ENCODE assay signal across 9 cellular contexts in the genomic region with DNA sequence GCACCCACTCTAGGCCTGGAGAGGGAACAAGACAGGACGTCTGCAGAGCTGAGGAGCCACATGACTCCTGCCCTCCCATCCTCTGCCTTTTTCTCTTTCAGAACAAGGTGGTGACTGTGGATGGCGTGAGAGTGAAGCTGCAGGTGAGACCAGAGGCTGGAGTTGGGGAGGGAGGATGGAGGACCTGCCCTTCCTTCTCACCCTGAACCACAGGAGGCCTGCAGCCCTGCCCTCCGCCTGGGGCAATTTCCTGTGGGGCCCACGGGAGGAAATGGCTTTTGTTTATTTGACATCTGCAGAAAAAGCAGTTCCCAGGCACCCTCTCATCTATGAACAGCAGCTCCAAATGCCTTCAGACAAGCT. TPM values are rescaled to one million over a fixed set of nuclear protein-coding genes. Genes with fewer than 3 reads are reported as not detected.
A peak's percentile ranks its signal among the peaks of the same experiment; 100 is the strongest.
DNase-seq lines count a peak whose midpoint lies in the region; ATAC-seq and TF ChIP-seq lines count a peak whose summit lies in the region.
"Had no signal": no experiment of that assay in that cellular context is flagged by ENCODE, and none has a peak within 500 bp of the region (broad histone marks: within the 10 kb centered on the region; RNA-seq: fewer than 3 reads in every experiment).

No MANE protein-coding gene starts in this region.

- peak; percentile 10 to 12 for ATAC-seq in activated CD4-positive, CD25-positive, alpha-beta regulatory T cell treated with anti-CD3 and anti-CD28 coated beads, Interleukin-2, amount 50 U/mL, for 24 hours
- ATAC-seq in activated T-cell treated with anti-CD3 and anti-CD28 coated beads, Interleukin-2, amount 50 U/mL, for 72 hours (replicated peaks in 1 of 2), result peak; percentile 24 to 27
- peak; percentile 82 for ATAC-seq in stimulated activated memory B cell treated with anti-CD40 and anti-IgM and Interleukin-4, amounts not matched to agents 10 μg/mL and 1 μg/mL and 100 μg/mL, for 72 hours
- ATAC-seq in sciatic nerve, result no peak

- H3K36me3 ChIP-seq in tibial artery (no peaks in the 10 kb centered on the region), A673 (ENCODE audit: insufficient read depth, low read length, poor library complexity, severe bottlenecking) (no peaks in the 10 kb centered on the region)

- H3K36me3 Mint-ChIP-seq in activated T-cell treated with anti-CD3 and anti-CD28 coated beads, Interleukin-2, amount 50 U/mL, for 72 hours (ENCODE audit: insufficient read depth in 2 of 2), result peaks cover 2 to 7% of the 10 kb centered on the region in 2 donors
- no peaks in the 10 kb centered on the region for H3K36me3 Mint-ChIP-seq in stimulated activated memory B cell treated with anti-CD40 and anti-IgM and Interleukin-4, amounts not matched to agents 10 μg/mL and 1 μg/mL and 100 μg/mL, for 72 hours

- H3K4me1 Mint-ChIP-seq in activated T-cell treated with anti-CD3 and anti-CD28 coated beads, Interleukin-2, amount 50 U/mL, for 72 hours (ENCODE audit: low read depth), result peaks cover 77% of the 10 kb centered on the region
- peaks cover 75% of the 10 kb centered on the region for H3K4me1 Mint-ChIP-seq in stimulated activated memory B cell treated with anti-CD40 and anti-IgM and Interleukin-4, amounts not matched to agents 10 μg/mL and 1 μg/mL and 100 μg/mL, for 72 hours

- no peak overlapping the region for H3K27ac ChIP-seq in tibial artery
- H3K27ac ChIP-seq in A673 (ENCODE audit: low read depth, low read length, poor library complexity, severe bottlenecking), result no peak overlapping the region

- BruUV-seq in A673 (replicated peaks; lab: Mats Ljungman, UMichigan), result no TSS peak

- peaks cover 0 to 3% of the 10 kb centered on the region in 2 donors for H3K9me3 Mint-ChIP-seq in activated T-cell treated with anti-CD3 and anti-CD28 coated beads, Interleukin-2, amount 50 U/mL, for 72 hours
- no peaks in the 10 kb centered on the region for H3K9me3 Mint-ChIP-seq in stimulated activated memory B cell treated with anti-CD40 and anti-IgM and Interleukin-4, amounts not matched to agents 10 μg/mL and 1 μg/mL and 100 μg/mL, for 72 hours

- in situ Hi-C loops in KBM-7 (cut with MboI; ENCODE audit: low pct_unique_long_range_greater_than_20kb, low sequenced_read_pairs), result no loop called here

- H3K4me3 Mint-ChIP-seq in activated T-cell treated with anti-CD3 and anti-CD28 coated beads, Interleukin-2, amount 50 U/mL, for 72 hours, result peak overlapping the region; percentile 71 to 80
- H3K4me3 Mint-ChIP-seq in stimulated activated memory B cell treated with anti-CD40 and anti-IgM and Interleukin-4, amounts not matched to agents 10 μg/mL and 1 μg/mL and 100 μg/mL, for 72 hours, result peak overlapping the region; percentile 30

- H3K27me3 Mint-ChIP-seq in activated T-cell treated with anti-CD3 and anti-CD28 coated beads, Interleukin-2, amount 50 U/mL, for 72 hours (ENCODE audit: low read depth), result no peaks in the 10 kb centered on the region
- no peaks in the 10 kb centered on the region for H3K27me3 Mint-ChIP-seq in stimulated activated memory B cell treated with anti-CD40 and anti-IgM and Interleukin-4, amounts not matched to agents 10 μg/mL and 1 μg/mL and 100 μg/mL, for 72 hours

- DNase-seq in activated CD4-positive, CD25-positive, alpha-beta regulatory T cell (lab: John Stamatoyannopoulos, UW), result no peak
- DNase-seq in KBM-7, result peak; percentile 91
- DNase-seq in activated T-cell treated with anti-CD3 and anti-CD28 coated beads, Interleukin-2, amount 50 U/mL, for 72 hours, result peak; percentile 58 to 74
- DNase-seq in tibial artery, result no peak
- no peak for DNase-seq in sciatic nerve (ENCODE audit: low spot score)
- no peak for DNase-seq in A673 (ENCODE audit: low spot score)
- DNase-seq: NCI-H2029 treated with DMSO at 0.1 percent for 48 hours had no signal

- H3K4me1 ChIP-seq in tibial artery (peaks cover 0 to 18% (median 16%) of the 10 kb centered on the region in 4 donors), A673 (ENCODE audit: insufficient read depth, low read length, poor library complexity, severe bottlenecking) (peaks cover 19% of the 10 kb centered on the region)

- CTCF ChIA-PET in A673 (lab: Charles Lee), result interaction anchor here (0.9 kb wide), 1 partner anchor 220 kb away, joined by 3 read pairs; no protein-coding TSS in a partner anchor

- H3K4me3 ChIP-seq in tibial artery (no peak overlapping the region), A673 (ENCODE audit: low read depth, low read length, poor library complexity, severe bottlenecking) (no peak overlapping the region)

- H3K27me3 ChIP-seq in tibial artery, result peaks cover 0 to 60% of the 10 kb centered on the region in 2 donors
- H3K27me3 ChIP-seq in A673 (replicated peaks; ENCODE audit: insufficient read depth, low read depth, low read length, poor library complexity), result peaks cover 24% of the 10 kb centered on the region

- intact Hi-C loops in tibial artery (cut with DNase I; ENCODE audit: low total_unique reads) (no loop called here), sciatic nerve (cut with DNase I) (no loop called here), A673 (cut with micrococcal nuclease; ENCODE audit: unreplicated experiment) (loop anchor here (5.0 to 10.0 kb wide), 2 partner anchors 35 to 213 kb away; a partner anchor contains a TSS)

- TF ChIP-seq CTCF in tibial artery (IDR thresholded peaks at IDR 0.05), result no peak
- TF ChIP-seq CTCF in A673 (conservative IDR thresholded peaks at IDR 0.05; ENCODE audit: low read depth, low read length), result no peak

- POLR2A ChIA-PET in A673 (lab: Charles Lee; ENCODE audit: low non-redundant PET), result no interaction called here

- H3K27ac Mint-ChIP-seq in activated T-cell treated with anti-CD3 and anti-CD28 coated beads, Interleukin-2, amount 50 U/mL, for 72 hours, result peak overlapping the region; percentile 55
- peak overlapping the region; percentile 74 for H3K27ac Mint-ChIP-seq in stimulated activated memory B cell treated with anti-CD40 and anti-IgM and Interleukin-4, amounts not matched to agents 10 μg/mL and 1 μg/mL and 100 μg/mL, for 72 hours

- no peaks in the 10 kb centered on the region for H3K9me3 ChIP-seq in tibial artery
- H3K9me3 ChIP-seq in A673 (ENCODE audit: low read depth, low read length, poor library complexity, severe bottlenecking), result no peaks in the 10 kb centered on the region

RNA-seq across cellular contexts. Expression of a gene that starts 5.1 kb away (rescaled TPM):
- total RNA-seq in activated T-cell treated with anti-CD3 and anti-CD28 coated beads, Interleukin-2, amount 50 U/mL, for 72 hours, result 10 to 100 TPM; 13.6 to 18.1 TPM
- total RNA-seq in sciatic nerve, result 3.6 TPM
- total RNA-seq in A673 (2021), result not detected in 2 replicates

RNA-seq across cellular contexts. Expression of a gene that starts 6.3 kb away (rescaled TPM):
- 10 to 100 TPM; 78.8 to 81.2 TPM for total RNA-seq in activated T-cell treated with anti-CD3 and anti-CD28 coated beads, Interleukin-2, amount 50 U/mL, for 72 hours
- total RNA-seq in sciatic nerve (39.0 TPM), A673 (2021) (33.8 and 47.9 TPM in 2 replicates)

RNA-seq across cellular contexts. Expression of a gene that starts 29.4 kb away (rescaled TPM):
- total RNA-seq in activated T-cell treated with anti-CD3 and anti-CD28 coated beads, Interleukin-2, amount 50 U/mL, for 72 hours, result not detected
- total RNA-seq in sciatic nerve (2.5 TPM), A673 (2021) (not detected in 2 replicates)

RNA-seq across cellular contexts. Expression of a gene that starts 34.0 kb away (rescaled TPM):
- total RNA-seq in activated T-cell treated with anti-CD3 and anti-CD28 coated beads, Interleukin-2, amount 50 U/mL, for 72 hours, result 10 to 100 TPM; 49.7 to 58.4 TPM
- total RNA-seq in sciatic nerve (50.3 TPM), A673 (2021) (55.6 and 60.6 TPM in 2 replicates)

Comparison
In these comparisons a context has a peak if more than half of its experiments do, and no peak if none do; other contexts are left out.
1. DNase-seq: peak in KBM-7 (single experiment) and activated T-cell treated with anti-CD3 and anti-CD28 coated beads, Interleukin-2, amount 50 U/mL, for 72 hours (2 of 2); none in activated CD4-positive, CD25-positive, alpha-beta regulatory T cell (0 of 4), tibial artery (0 of 2), sciatic nerve (single experiment) and A673 (single experiment).